ENCODE assay signal across 8 cellular contexts in the genomic region with DNA sequence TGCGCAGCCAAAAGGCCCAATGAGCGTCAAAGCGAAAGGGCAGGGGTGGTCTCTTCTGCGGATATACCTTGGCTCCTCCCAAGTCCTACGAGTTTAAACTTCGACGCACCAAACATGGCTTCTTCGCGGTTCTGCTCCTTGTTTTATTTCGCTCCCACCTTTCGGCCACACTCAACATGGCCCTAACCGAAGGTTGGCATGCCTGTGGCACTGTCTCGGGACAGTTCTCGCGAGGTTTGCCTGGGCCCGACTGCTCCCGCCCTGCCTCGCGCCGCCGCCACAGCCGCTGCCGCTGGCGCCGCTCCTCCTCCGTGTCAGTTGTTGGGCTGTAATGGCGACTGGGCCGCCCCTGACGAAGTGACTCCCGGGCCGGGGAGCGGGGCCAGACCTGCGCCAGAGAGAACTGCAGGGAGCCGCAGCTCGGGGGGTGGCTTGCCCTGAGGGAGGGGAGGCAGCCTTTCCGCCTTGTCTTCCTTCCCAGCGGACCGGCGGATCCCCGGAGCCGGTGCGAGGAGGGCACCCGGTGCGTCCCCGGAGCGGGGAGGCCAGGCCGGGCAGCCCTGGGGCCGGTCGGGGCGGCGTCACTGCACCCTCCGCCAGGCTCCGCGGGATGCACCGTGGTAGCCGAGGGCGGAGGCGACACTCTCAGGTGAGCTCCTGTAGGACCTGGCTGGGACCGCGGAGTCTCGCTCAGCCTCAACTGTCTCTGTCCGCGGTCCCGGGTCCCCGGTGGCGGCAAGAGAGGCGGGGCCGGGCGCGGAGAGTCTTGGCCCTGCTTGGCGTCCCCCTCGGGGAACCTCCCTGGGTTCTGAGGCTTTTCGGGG. TPM values are rescaled to one million over a fixed set of nuclear protein-coding genes. Genes with fewer than 3 reads are reported as not detected.
DNase-seq lines count a peak whose midpoint lies in the region; ATAC-seq, FAIRE-seq and TF ChIP-seq lines count a peak whose summit lies in the region.

A gene with protein sequence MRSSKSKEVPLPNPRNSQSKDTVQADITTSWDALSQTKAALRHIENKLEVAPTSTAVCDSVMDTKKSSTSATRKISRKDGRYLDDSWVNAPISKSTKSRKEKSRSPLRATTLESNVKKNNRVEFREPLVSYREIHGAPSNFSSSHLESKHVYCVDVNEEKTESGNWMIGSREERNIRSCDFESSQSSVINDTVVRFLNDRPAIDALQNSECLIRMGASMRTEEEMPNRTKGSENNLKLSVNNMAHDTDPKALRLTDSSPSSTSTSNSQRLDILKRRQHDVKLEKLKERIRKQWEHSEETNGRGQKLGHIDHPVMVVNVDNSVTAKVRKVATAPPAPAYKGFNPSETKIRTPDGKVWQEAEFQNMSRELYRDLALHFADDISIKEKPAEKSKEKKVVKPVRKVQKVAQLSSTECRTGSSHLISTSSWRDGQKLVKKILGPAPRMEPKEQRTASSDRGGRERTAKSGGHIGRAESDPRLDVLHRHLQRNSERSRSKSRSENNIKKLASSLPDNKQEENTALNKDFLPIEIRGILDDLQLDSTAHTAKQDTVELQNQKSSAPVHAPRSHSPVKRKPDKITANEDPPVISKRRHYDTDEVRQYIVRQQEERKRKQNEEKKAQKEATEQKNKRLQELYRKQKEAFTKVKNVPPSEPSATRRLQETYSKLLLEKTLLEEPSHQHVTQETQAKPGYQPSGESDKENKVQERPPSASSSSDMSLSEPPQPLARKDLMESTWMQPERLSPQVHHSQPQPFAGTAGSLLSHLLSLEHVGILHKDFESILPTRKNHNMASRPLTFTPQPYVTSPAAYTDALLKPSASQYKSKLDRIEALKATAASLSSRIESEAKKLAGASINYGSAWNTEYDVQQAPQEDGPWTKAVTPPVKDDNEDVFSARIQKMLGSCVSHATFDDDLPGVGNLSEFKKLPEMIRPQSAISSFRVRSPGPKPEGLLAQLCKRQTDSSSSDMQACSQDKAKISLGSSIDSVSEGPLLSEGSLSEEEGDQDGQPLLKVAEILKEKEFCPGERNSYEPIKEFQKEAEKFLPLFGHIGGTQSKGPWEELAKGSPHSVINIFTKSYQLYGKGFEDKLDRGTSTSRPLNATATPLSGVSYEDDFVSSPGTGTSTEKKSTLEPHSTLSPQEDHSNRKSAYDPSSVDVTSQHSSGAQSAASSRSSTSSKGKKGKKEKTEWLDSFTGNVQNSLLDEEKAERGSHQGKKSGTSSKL (N-terminal part only) (plus strand): TSS at position 317 of the 824 bp plus-strand sequence. CDS start 31,372 bp downstream, outside the sequence.

- no peaks in the 10 kb centered on the region for H3K27me3 Mint-ChIP-seq in astrocyte (ENCODE audit: low read depth, unreplicated experiment)

- peak within 1 kb of the TSS; percentile 93 for H3K9ac ChIP-seq in astrocyte (ENCODE audit: low read length)

- WGBS in right cardiac atrium, result under 1% methylated on average over 73 of the region's 73 CpGs

- peak within 1 kb of the TSS; percentile 91 for H3K4me2 ChIP-seq in astrocyte (ENCODE audit: low read length)

- intact Hi-C loops in right cardiac atrium (cut with DNase I) (loop anchor here in 1 of 4 donors (10.0 kb wide), 1 partner anchor 70 kb away; the partner anchor contains the start of gene TOR1AIP1), uterus (cut with DNase I; ENCODE audit: low total_unique reads) (no loop called here)

- FAIRE-seq in astrocyte (lab: Jason Lieb, UNC), result no peak

- H3K9me3 Mint-ChIP-seq in astrocyte (ENCODE audit: unreplicated experiment), result no peaks in the 10 kb centered on the region

- H3K4me1 ChIP-seq in astrocyte (ENCODE audit: insufficient read depth, low read length) (peaks cover 14% of the 10 kb centered on the region), right cardiac atrium (ENCODE audit: control insufficient read depth, insufficient read depth, low read length) (peaks cover 2% of the 10 kb centered on the region), uterus (no peaks in the 10 kb centered on the region)

- peaks cover 51% of the 10 kb centered on the region for H3K79me2 ChIP-seq in astrocyte (ENCODE audit: insufficient read depth, low read length)

- no peaks in the 10 kb centered on the region for H3K36me3 ChIP-seq in astrocyte (ENCODE audit: insufficient read depth, low read length)
- no peaks in the 10 kb centered on the region for H3K36me3 ChIP-seq in uterus

- TF ChIP-seq POLR2A in GM18505 (IDR thresholded peaks at IDR 0.05; ENCODE audit: borderline replicate concordance, extremely low read depth, insufficient read depth, insufficient read length), result peak; percentile 94
- peak; percentile 80 to 83 for TF ChIP-seq POLR2A in uterus (IDR thresholded peaks at IDR 0.05)

- H3K27ac ChIP-seq in astrocyte (ENCODE audit: low read depth, low read length), result peak within 1 kb of the TSS; percentile 72
- peak within 1 kb of the TSS; percentile 90 for H3K27ac ChIP-seq in right cardiac atrium (ENCODE audit: low read length)
- H3K27ac ChIP-seq in uterus, result peak within 1 kb of the TSS; percentile 93 to 97

- ATAC-seq in GM18505 (IDR thresholded peaks at IDR 0.05; ENCODE audit: unreplicated experiment), result peak; percentile 91
- ATAC-seq in HG02973 (IDR thresholded peaks at IDR 0.05; ENCODE audit: unreplicated experiment), result peak; percentile 88
- ATAC-seq in right cardiac atrium, result peak; percentile 99

- no peaks in the 10 kb centered on the region for H3K27me3 ChIP-seq in astrocyte (ENCODE audit: insufficient read depth, low read length)
- no peaks in the 10 kb centered on the region for H3K27me3 ChIP-seq in right cardiac atrium (ENCODE audit: control insufficient read depth, insufficient read depth)
- H3K27me3 ChIP-seq in uterus, result no peaks in the 10 kb centered on the region

- H3K36me3 Mint-ChIP-seq in astrocyte (ENCODE audit: low read depth, unreplicated experiment), result no peaks in the 10 kb centered on the region

- H3K4me1 Mint-ChIP-seq in astrocyte (ENCODE audit: low read depth, unreplicated experiment), result peaks cover 8% of the 10 kb centered on the region

- H3K9me3 ChIP-seq in astrocyte (ENCODE audit: insufficient read depth, low read depth, low read length), result no peaks in the 10 kb centered on the region
- H3K9me3 ChIP-seq in right cardiac atrium (ENCODE audit: control insufficient read depth, low read length), result no peaks in the 10 kb centered on the region
- no peaks in the 10 kb centered on the region for H3K9me3 ChIP-seq in uterus

- no peak for TF ChIP-seq CTCF in astrocyte (IDR thresholded peaks at IDR 0.05; ENCODE audit: insufficient read depth, low read depth, low read length)
- peak in 1 of 4 experiments; percentile 2 for TF ChIP-seq CTCF in uterus (IDR thresholded peaks at IDR 0.05)

- peak within 1 kb of the TSS; percentile 80 for H3K4me3 ChIP-seq in astrocyte (ENCODE audit: insufficient read depth, low read depth, low read length)
- peak within 1 kb of the TSS; percentile 53 for H3K4me3 ChIP-seq in right cardiac atrium (ENCODE audit: low read length)
- H3K4me3 ChIP-seq in uterus, result peak within 1 kb of the TSS; percentile 84

- peak within 1 kb of the TSS; percentile 99 for H3K4me3 Mint-ChIP-seq in astrocyte (ENCODE audit: unreplicated experiment)

- H3K27ac Mint-ChIP-seq in astrocyte (ENCODE audit: unreplicated experiment), result peak within 1 kb of the TSS; percentile 91

- H2AFZ ChIP-seq in astrocyte (ENCODE audit: low read depth, low read length), result peak within 1 kb of the TSS; percentile 93

- H4K20me1 ChIP-seq in astrocyte (ENCODE audit: insufficient read depth, low read length), result peaks cover 28% of the 10 kb centered on the region

- DNase-seq in NCI-H2029 (lab: John Stamatoyannopoulos, UW), result peak; percentile 97
- peak; percentile 97 for DNase-seq in T-helper 22 cell (ENCODE audit: low read depth)
- peak; percentile 99 for DNase-seq in astrocyte (ENCODE audit: low read depth)
- DNase-seq in right cardiac atrium, result peak; percentile 98 to 99 (median 99)
- DNase-seq in pulmonary artery endothelial cell (ENCODE audit: low read depth, low spot score), result peak; percentile 97
- peak; percentile 98 for DNase-seq in uterus

RNA-seq across cellular contexts. Expression of the gene that starts here (rescaled TPM):
- total RNA-seq in astrocyte (28.8 and 29.2 TPM in 2 replicates), right cardiac atrium (10 to 100 TPM; 34.3 to 40.3 (median 36.1) TPM), pulmonary artery endothelial cell (40.6 and 60.0 TPM in 2 replicates), uterus (10 to 100 TPM; 28.5 to 97.3 (median 82.7) TPM)
- 6.8 TPM for polyA plus RNA-seq in right cardiac atrium

Comparison
In these comparisons a context has a peak if more than half of its experiments do, and no peak if none do; other contexts are left out.
1. Peak in every context shown above with its lines: DNase-seq, ATAC-seq, H3K4me3 ChIP-seq and H3K27ac ChIP-seq.